Comparison of ENCODE assay signal across 13 cellular contexts in the genomic region with DNA sequence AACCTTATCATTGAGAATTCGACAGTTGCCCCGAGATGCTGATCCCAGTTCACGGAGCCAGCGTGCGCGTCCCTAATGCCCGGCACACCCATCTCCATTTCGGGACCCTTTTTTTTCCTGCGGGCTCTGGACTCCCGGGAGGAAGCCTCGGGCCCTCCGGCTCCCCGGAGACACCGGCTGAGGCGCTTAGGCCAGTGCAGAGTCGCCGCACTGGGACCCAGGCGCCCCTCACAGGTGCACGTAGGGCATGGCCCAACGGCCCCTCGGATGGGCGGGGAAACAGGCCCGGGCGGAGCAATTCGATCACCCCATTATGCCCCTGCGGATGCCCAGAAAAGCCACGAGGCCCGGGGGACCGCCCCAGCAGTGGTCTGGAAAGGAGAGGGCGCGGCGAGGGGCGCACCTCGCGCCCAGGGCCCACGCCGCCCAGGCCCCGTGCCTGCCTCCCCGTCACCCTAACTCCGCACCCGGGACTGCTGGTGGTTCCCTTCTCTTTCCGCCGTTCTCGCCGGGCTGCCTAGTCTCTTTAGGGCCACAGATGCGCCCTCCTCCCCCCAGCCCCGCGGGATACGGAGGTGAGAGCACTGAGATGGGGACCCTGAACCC. TPM values are rescaled to one million over a fixed set of nuclear protein-coding genes. Genes with fewer than 3 reads are reported as not detected.
A peak's percentile ranks its signal among the peaks of the same experiment; 100 is the strongest.
DNase-seq lines count a peak whose midpoint lies in the region; ATAC-seq and TF ChIP-seq lines count a peak whose summit lies in the region.
"Had no signal": no experiment of that assay in that cellular context is flagged by ENCODE, and none has a peak within 500 bp of the region (broad histone marks: within the 10 kb centered on the region; RNA-seq: fewer than 3 reads in every experiment).

No MANE protein-coding gene starts in this region.

- TF ChIP-seq EP300 in sigmoid colon (IDR thresholded peaks at IDR 0.05) = no peak

- peak overlapping the region; percentile 45 for H3K4me3 Mint-ChIP-seq in Calu3 (ENCODE audit: low read depth, unreplicated experiment)
- H3K4me3 Mint-ChIP-seq: activated naive CD4-positive, alpha-beta T cell treated with anti-CD3 and anti-CD28 coated beads for 36 hours had no signal

- H3K27ac ChIP-seq in brain microvascular endothelial cell = peak overlapping the region; percentile 100
- peak overlapping the region; percentile 68 for H3K27ac ChIP-seq in layer of hippocampus (ENCODE audit: low read depth, low read length)
- peak overlapping the region; percentile 78 to 98 (median 89) for H3K27ac ChIP-seq in sigmoid colon
- H3K27ac ChIP-seq: C4-2B had no signal

- DNase-seq in Calu3 = no peak
- no peak for DNase-seq in brain microvascular endothelial cell
- no peak for DNase-seq in sigmoid colon
- DNase-seq in iPS-NIHi7 (ENCODE audit: extremely low spot score) = no peak
- DNase-seq: activated CD4-positive, alpha-beta T cell treated with anti-CD3 and anti-CD28 coated beads for 1 hour; activated naive CD4-positive, alpha-beta T cell treated with anti-CD3 and anti-CD28 coated beads for 36 hours; SHP77 treated with DMSO at 0.1 percent for 48 hours; stimulated activated CD4-positive, alpha-beta T cell treated with anti-CD3 and anti-CD28 coated beads, Interleukin-4, amount 100 ng/mL, for 24 hours had no signal

- H3K4me3 ChIP-seq in brain microvascular endothelial cell (ENCODE audit: low read depth, low read length) (peak overlapping the region; percentile 30), sigmoid colon (peak overlapping the region; percentile 9 to 44 (median 34))

- no peaks in the 10 kb centered on the region for H3K9me3 ChIP-seq in sigmoid colon

- WGBS in sigmoid colon, 2 donors = 4 to 11% methylated on average over 49 of the region's 49 CpGs

- ATAC-seq in HG03432 (IDR thresholded peaks at IDR 0.05; ENCODE audit: unreplicated experiment) (no peak), HG03521 (IDR thresholded peaks at IDR 0.05; ENCODE audit: unreplicated experiment) (no peak), GM18868 (IDR thresholded peaks at IDR 0.05; ENCODE audit: unreplicated experiment) (no peak)

- H3K27me3 Mint-ChIP-seq in Calu3 (ENCODE audit: unreplicated experiment) = peaks cover 54% of the 10 kb centered on the region

- in situ Hi-C loops in brain microvascular endothelial cell (cut with HindIII; ENCODE audit: low pct_ligation_motif_present, low sequenced_read_pairs) = no loop called here

- no peaks in the 10 kb centered on the region for H3K9me3 Mint-ChIP-seq in Calu3 (ENCODE audit: low read depth, unreplicated experiment)
- H3K9me3 Mint-ChIP-seq: activated naive CD4-positive, alpha-beta T cell treated with anti-CD3 and anti-CD28 coated beads for 36 hours had no signal

- TF ChIP-seq CTCF in Calu3 (IDR thresholded peaks at IDR 0.05; ENCODE audit: unreplicated experiment) (no peak), brain microvascular endothelial cell (IDR thresholded peaks at IDR 0.05; ENCODE audit: low read depth, low read length, missing control alignments) (no peak), sigmoid colon (IDR thresholded peaks at IDR 0.05) (no peak)

- intact Hi-C loops in Calu3 (cut with micrococcal nuclease; ENCODE audit: unreplicated experiment) = no loop called here
- intact Hi-C loops in sigmoid colon (cut with DNase I) = no loop called here

- H3K4me1 Mint-ChIP-seq in Calu3 (ENCODE audit: low read depth, unreplicated experiment) = peaks cover 39% of the 10 kb centered on the region

- no TSS peak for BruUV-seq in Calu3 (replicated peaks; lab: Mats Ljungman, UMichigan)

- H3K27me3 ChIP-seq in brain microvascular endothelial cell (replicated peaks) (no peaks in the 10 kb centered on the region), layer of hippocampus (ENCODE audit: control insufficient read depth, insufficient read depth, low read length) (peaks cover 33% of the 10 kb centered on the region), sigmoid colon (peaks cover 0 to 25% (median 8%) of the 10 kb centered on the region in 3 donors)

- no peak for TF ChIP-seq POLR2A in sigmoid colon (IDR thresholded peaks at IDR 0.05)

- H3K36me3 Mint-ChIP-seq in Calu3 (ENCODE audit: insufficient read depth, unreplicated experiment) = peaks cover 26% of the 10 kb centered on the region

- no peak overlapping the region for H3K27ac Mint-ChIP-seq in Calu3 (ENCODE audit: unreplicated experiment)
- H3K27ac Mint-ChIP-seq: activated naive CD4-positive, alpha-beta T cell treated with anti-CD3 and anti-CD28 coated beads for 36 hours had no signal

- CTCF ChIA-PET in Calu3 (lab: Charles Lee) = no interaction called here

- H3K36me3 ChIP-seq in brain microvascular endothelial cell (replicated peaks) (no peaks in the 10 kb centered on the region), sigmoid colon (no peaks in the 10 kb centered on the region)

- H3K4me1 ChIP-seq in sigmoid colon = peaks cover 0 to 66% (median 57%) of the 10 kb centered on the region in 4 donors

RNA-seq across cellular contexts. Expression of gene ZFHX3, which starts 18.5 kb away (rescaled TPM):
- total RNA-seq in Calu3 (2022) = 13.6 and 17.8 TPM in 2 replicates
- 10 to 100 TPM; 17.8 to 38.8 (median 19.1) TPM for total RNA-seq in sigmoid colon
- polyA plus RNA-seq in sigmoid colon = 1 to 10 TPM in 2 of 3 donors, under 1 TPM in 1; 0.69 to 4.3 (median 1.2) TPM
